Comparison of ENCODE assay signal across 8 cellular contexts in the genomic region with DNA sequence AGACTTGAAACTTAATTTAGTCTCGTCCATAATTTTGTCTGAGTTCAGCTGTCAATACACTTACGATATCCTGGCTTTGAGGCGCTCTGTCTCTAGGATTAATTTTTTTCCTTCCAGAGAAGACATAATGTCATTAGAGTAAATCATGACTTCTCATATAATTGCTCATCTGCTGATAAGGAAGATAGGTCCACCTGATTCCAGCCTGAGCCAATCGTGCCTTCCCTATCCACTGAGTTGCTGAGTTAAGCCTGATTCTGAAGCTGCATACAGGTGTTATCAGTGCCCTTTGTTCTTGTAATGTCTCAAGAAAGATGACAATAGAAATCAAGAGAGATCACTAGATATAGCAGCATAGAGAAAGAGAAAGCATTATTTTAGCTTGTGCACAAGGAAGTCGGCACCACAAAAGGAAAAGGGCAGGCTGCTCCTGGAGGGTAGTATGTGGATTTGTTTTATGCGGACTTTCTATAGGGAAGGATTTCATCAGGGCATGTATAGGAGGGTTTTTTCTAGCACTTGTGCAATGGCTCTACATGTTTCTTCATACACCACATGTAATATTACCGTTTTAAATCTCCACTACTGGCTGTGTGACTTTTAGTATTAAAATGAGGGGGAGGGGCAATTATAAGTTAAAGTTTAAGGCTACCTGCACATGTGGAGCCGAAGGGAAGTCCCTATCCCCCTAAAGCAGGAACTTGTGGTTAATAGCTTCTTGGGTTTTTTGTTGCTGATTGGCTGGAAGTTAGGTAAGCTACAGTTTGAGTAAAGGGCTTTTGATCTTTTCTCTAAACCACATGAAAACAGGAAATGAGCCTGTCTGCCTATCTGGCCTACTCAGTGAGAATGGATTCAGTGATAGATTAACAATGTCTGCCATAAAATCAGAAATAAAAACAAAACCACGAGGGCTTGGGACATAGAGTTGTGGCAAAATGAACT.
A peak's percentile ranks its signal among the peaks of the same experiment; 100 is the strongest.
DNase-seq lines count a peak whose midpoint lies in the region; ATAC-seq and TF ChIP-seq lines count a peak whose summit lies in the region.

No MANE protein-coding gene starts in this region.

- ATAC-seq in GM21576 (IDR thresholded peaks at IDR 0.05; ENCODE audit: unreplicated experiment), result peak; percentile 98

- H3K4me3 Mint-ChIP-seq in IgD-negative memory B cell, result peak overlapping the region; percentile 78 to 80 (median 78)
- H3K4me3 Mint-ChIP-seq in activated CD4-positive, alpha-beta memory T cell treated with anti-CD3 and anti-CD28 coated beads, Interleukin-2, amount 10 ng/mL, durations not matched to agents 7 days and 5 days, result peak overlapping the region; percentile 61

- DNase-seq in GM10266 (ENCODE audit: extremely low spot score) (peak; percentile 31), midbrain (lab: John Stamatoyannopoulos, UW) (peak; percentile 6), mesenteric fat pad (ENCODE audit: low spot score) (no peak), HuH-7 (ENCODE audit: low spot score) (no peak), stomach (no peak)
- peak; percentile 39 for DNase-seq in activated CD4-positive, alpha-beta memory T cell treated with anti-CD3 and anti-CD28 coated beads, Interleukin-2, amount 10 ng/mL, durations not matched to agents 7 days and 5 days

- no peak for TF ChIP-seq EP300 in stomach (IDR thresholded peaks at IDR 0.05)

- peaks cover 4% of the 10 kb centered on the region for H3K36me3 Mint-ChIP-seq in IgD-negative memory B cell
- H3K36me3 Mint-ChIP-seq in activated CD4-positive, alpha-beta memory T cell treated with anti-CD3 and anti-CD28 coated beads, Interleukin-2, amount 10 ng/mL, durations not matched to agents 7 days and 5 days (ENCODE audit: low read depth), result peaks cover 15% of the 10 kb centered on the region

- H3K27ac Mint-ChIP-seq in IgD-negative memory B cell, result peak overlapping the region; percentile 88 to 93 (median 93)
- H3K27ac Mint-ChIP-seq in activated CD4-positive, alpha-beta memory T cell treated with anti-CD3 and anti-CD28 coated beads, Interleukin-2, amount 10 ng/mL, durations not matched to agents 7 days and 5 days, result peak overlapping the region; percentile 90

- no peak overlapping the region for H3K27ac ChIP-seq in stomach

- CTCF ChIA-PET in activated CD4-positive, alpha-beta memory T cell treated with anti-CD3 and anti-CD28 coated beads, Interleukin-2, amount 10 ng/mL, durations not matched to agents 7 days and 5 days (lab: Charles Lee), result interaction anchor here (1.2 kb wide), 1 partner anchor 78 kb away, joined by 4 read pairs; no protein-coding TSS in a partner anchor

- no peak overlapping the region for H3K4me3 ChIP-seq in stomach

- H3K4me1 ChIP-seq in stomach, result peaks cover 0 to 7% (median 0%) of the 10 kb centered on the region in 4 donors

- intact Hi-C loops in stomach (cut with DNase I; ENCODE audit: low total_unique reads), result no loop called here

- peaks cover 4 to 19% (median 16%) of the 10 kb centered on the region in 3 donors for H3K4me1 Mint-ChIP-seq in IgD-negative memory B cell
- peaks cover 21% of the 10 kb centered on the region for H3K4me1 Mint-ChIP-seq in activated CD4-positive, alpha-beta memory T cell treated with anti-CD3 and anti-CD28 coated beads, Interleukin-2, amount 10 ng/mL, durations not matched to agents 7 days and 5 days

- TF ChIP-seq POLR2A in stomach (IDR thresholded peaks at IDR 0.05), result no peak

- H3K36me3 ChIP-seq in stomach, result no peaks in the 10 kb centered on the region

- no peaks in the 10 kb centered on the region for H3K27me3 Mint-ChIP-seq in IgD-negative memory B cell
- H3K27me3 Mint-ChIP-seq in activated CD4-positive, alpha-beta memory T cell treated with anti-CD3 and anti-CD28 coated beads, Interleukin-2, amount 10 ng/mL, durations not matched to agents 7 days and 5 days, result no peaks in the 10 kb centered on the region

- H3K27me3 ChIP-seq in stomach, result no peaks in the 10 kb centered on the region

- WGBS in stomach, 5 donors, result 58 to 70% (median 69%) methylated on average over 9 of the region's 9 CpGs

- H3K9me3 ChIP-seq in stomach, result peaks cover 0 to 4% (median 0%) of the 10 kb centered on the region in 4 donors

- POLR2A ChIA-PET in activated CD4-positive, alpha-beta memory T cell treated with anti-CD3 and anti-CD28 coated beads, Interleukin-2, amount 10 ng/mL, durations not matched to agents 7 days and 5 days (lab: Charles Lee), result interaction anchor here (0.6 to 0.7 kb wide), 2 partner anchors 1044 to 1166 kb away, joined by 3 read pairs; no protein-coding TSS in a partner anchor

- no peak for TF ChIP-seq CTCF in GM10266 (IDR thresholded peaks at IDR 0.05; ENCODE audit: control insufficient read depth, insufficient read depth, low read depth, missing control alignments)
- no peak for TF ChIP-seq CTCF in stomach (IDR thresholded peaks at IDR 0.05)

- H3K9me3 Mint-ChIP-seq in IgD-negative memory B cell, result peaks cover 7 to 22% (median 18%) of the 10 kb centered on the region in 3 donors
- peaks cover 19% of the 10 kb centered on the region for H3K9me3 Mint-ChIP-seq in activated CD4-positive, alpha-beta memory T cell treated with anti-CD3 and anti-CD28 coated beads, Interleukin-2, amount 10 ng/mL, durations not matched to agents 7 days and 5 days

Comparison
In these comparisons a context has a peak if more than half of its experiments do, and no peak if none do; other contexts are left out.
1. DNase-seq: peak in GM10266 (single experiment), activated CD4-positive, alpha-beta memory T cell treated with anti-CD3 and anti-CD28 coated beads, Interleukin-2, amount 10 ng/mL, durations not matched to agents 7 days and 5 days (single experiment) and midbrain (single experiment); none in mesenteric fat pad (single experiment), HuH-7 (single experiment) and stomach (single experiment).